8 cellular contexts compared by ENCODE assay signal in the genomic region with DNA sequence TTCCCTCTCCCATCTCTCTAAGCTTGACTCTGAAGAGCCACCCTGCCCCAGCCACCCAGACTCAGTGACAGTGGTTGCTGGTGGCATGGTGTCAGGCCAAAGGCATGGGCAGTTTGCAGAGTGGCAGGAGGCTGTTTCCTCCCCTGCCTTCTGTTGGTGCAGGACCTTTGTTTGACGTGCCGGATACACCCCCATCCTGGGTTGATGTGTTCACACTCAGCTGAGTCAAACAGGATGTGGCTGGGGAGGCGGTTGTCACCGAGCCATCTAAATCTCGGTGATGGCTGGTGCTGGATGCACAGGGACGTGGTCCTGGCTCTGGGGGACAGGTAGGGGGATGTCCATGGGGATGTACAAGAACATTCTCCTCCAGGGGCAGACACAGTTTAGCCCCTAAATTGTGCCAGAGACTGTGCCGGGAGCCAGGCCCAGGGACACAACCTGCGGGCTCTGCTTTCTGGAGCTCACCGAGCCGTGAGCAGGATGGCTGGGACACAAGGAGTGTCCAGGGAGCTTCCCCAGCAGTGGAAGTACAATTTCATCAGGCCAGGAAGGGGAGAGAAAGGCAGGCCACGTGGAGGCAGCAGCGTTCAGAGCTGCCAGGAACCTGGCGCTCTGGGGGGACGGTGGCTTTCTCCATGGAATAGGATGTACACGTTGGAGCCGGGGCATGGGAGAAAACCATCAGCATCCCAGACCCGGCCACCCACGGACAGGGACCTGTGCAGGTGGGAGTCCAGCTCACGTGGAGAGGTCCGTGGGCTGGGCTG.
DNase-seq lines count a peak whose midpoint lies in the region; ATAC-seq lines count a peak whose summit lies in the region.

No MANE protein-coding gene starts in this region.

- DNase-seq in GM04503 (ENCODE audit: low read depth) (peak; percentile 48), RPMI7951 (ENCODE audit: low read depth) (peak; percentile 83), hepatic stellate cell (ENCODE audit: low spot score) (peak; percentile 96), hippocampal formation (lab: John Stamatoyannopoulos, UW) (no peak), cerebellar nuclear complex (lab: John Stamatoyannopoulos, UW) (no peak)
- DNase-seq in activated naive CD4-positive, alpha-beta T cell treated with Interleukin-2 at 50 U/mL for 16 hours, result peak; percentile 87
- DNase-seq in stimulated activated CD4-positive, alpha-beta T cell treated with anti-CD3 and anti-CD28 coated beads, TNF-alpha, amount 100 ng/mL, for 1 hour (ENCODE audit: low read depth in 3 of 3, low spot score in 1 of 3), result peak; percentile 53 to 70 (median 62)

- peak; percentile 77 for ATAC-seq in HG02610 (IDR thresholded peaks at IDR 0.05; ENCODE audit: unreplicated experiment)

Comparison
In these comparisons a context has a peak if more than half of its experiments do, and no peak if none do; other contexts are left out.
1. DNase-seq: peak in GM04503 (single experiment), RPMI7951 (single experiment), activated naive CD4-positive, alpha-beta T cell treated with Interleukin-2 at 50 U/mL for 16 hours (single experiment), hepatic stellate cell (single experiment) and stimulated activated CD4-positive, alpha-beta T cell treated with anti-CD3 and anti-CD28 coated beads, TNF-alpha, amount 100 ng/mL, for 1 hour (3 of 3); none in hippocampal formation (0 of 2) and cerebellar nuclear complex (0 of 2).